ENCODE assay signal across 17 cellular contexts in genomic region chr11:126893796-126894195, GRCh38.
DNase-seq lines count a peak whose midpoint lies in the region; ATAC-seq and TF ChIP-seq lines count a peak whose summit lies in the region.
"Had no signal": no experiment of that assay in that cellular context is flagged by ENCODE, and none has a peak within 500 bp of the region (broad histone marks: within the 10 kb centered on the region; RNA-seq: fewer than 3 reads in every experiment).

No MANE protein-coding gene starts in this region.

- ATAC-seq in activated T-cell treated with anti-CD3 and anti-CD28 coated beads, Interleukin-2, amount 50 U/mL, for 72 hours (replicated peaks in 1 of 2) = peak; percentile 36 to 43
- ATAC-seq in HG03457 (IDR thresholded peaks at IDR 0.05; ENCODE audit: unreplicated experiment) = no peak
- ATAC-seq: GM23338, PC-3 had no signal

- peaks cover 9% of the 10 kb centered on the region for H3K4me1 Mint-ChIP-seq in activated T-cell treated with anti-CD3 and anti-CD28 coated beads, Interleukin-2, amount 50 U/mL, for 72 hours (ENCODE audit: low read depth)
- H3K4me1 Mint-ChIP-seq in activated T-helper 2 cell treated with anti-CD3 and anti-CD28 coated beads, Interferon-gamma antibody, Interleukin-2, Interleukin-4, amounts not matched to agents 10 μg/mL and 5 μg/mL and 100 μg/mL, durations not matched to agents 14 hours and 24 hours and 36 hours (ENCODE audit: low read depth) = peaks cover 8% of the 10 kb centered on the region

- no peak for TF ChIP-seq POLR2A in NB4 (IDR thresholded peaks at IDR 0.05; ENCODE audit: extremely low read depth, insufficient read length)

- peaks cover 17% of the 10 kb centered on the region for H3K27me3 Mint-ChIP-seq in activated T-cell treated with anti-CD3 and anti-CD28 coated beads, Interleukin-2, amount 50 U/mL, for 72 hours (ENCODE audit: low read depth)
- H3K27me3 Mint-ChIP-seq in activated T-helper 2 cell treated with anti-CD3 and anti-CD28 coated beads, Interferon-gamma antibody, Interleukin-2, Interleukin-4, amounts not matched to agents 10 μg/mL and 5 μg/mL and 100 μg/mL, durations not matched to agents 14 hours and 24 hours and 36 hours (ENCODE audit: low read depth) = no peaks in the 10 kb centered on the region

- H3K4me3 ChIP-seq in NB4 (ENCODE audit: low read depth, low read length) = no peak overlapping the region
- H3K4me3 ChIP-seq: GM23338, SK-N-MC had no signal

- no peak overlapping the region for H3K4me3 Mint-ChIP-seq in activated T-cell treated with anti-CD3 and anti-CD28 coated beads, Interleukin-2, amount 50 U/mL, for 72 hours
- H3K4me3 Mint-ChIP-seq in activated T-helper 2 cell treated with anti-CD3 and anti-CD28 coated beads, Interferon-gamma antibody, Interleukin-2, Interleukin-4, amounts not matched to agents 10 μg/mL and 5 μg/mL and 100 μg/mL, durations not matched to agents 14 hours and 24 hours and 36 hours (ENCODE audit: low read depth) = no peak overlapping the region
- H3K4me3 Mint-ChIP-seq: CD14-positive monocyte, GM23338 had no signal

- no peak for DNase-seq in activated T-cell treated with anti-CD3 and anti-CD28 coated beads, Interleukin-2, amount 50 U/mL, for 72 hours
- DNase-seq in activated T-cell treated with anti-CD3 and anti-CD28 coated beads, Interleukin-2, amount 50 U/mL, for 1 hour = no peak
- DNase-seq in NB4 (ENCODE audit: low read depth) (peak; percentile 28), HPDE6-E6E7 (ENCODE audit: extremely low spot score) (no peak), HT-29 (ENCODE audit: low spot score) (no peak)
- no peak for DNase-seq in activated T-helper 2 cell treated with anti-CD3 and anti-CD28 coated beads, Interferon-gamma antibody, Interleukin-2, Interleukin-4, amounts not matched to agents 10 μg/mL and 5 μg/mL and 100 μg/mL, durations not matched to agents 14 hours and 24 hours and 36 hours (ENCODE audit: low spot score)
- DNase-seq: GDM1, MV-4-11, NCI-H1436 treated with DMSO at 0.1 percent for 48 hours, NCI-H2081, NCI-H226, NCI-H69, PC-3 had no signal

- peaks cover 5 to 14% of the 10 kb centered on the region in 2 donors for H3K9me3 Mint-ChIP-seq in activated T-cell treated with anti-CD3 and anti-CD28 coated beads, Interleukin-2, amount 50 U/mL, for 72 hours
- H3K9me3 Mint-ChIP-seq in activated T-helper 2 cell treated with anti-CD3 and anti-CD28 coated beads, Interferon-gamma antibody, Interleukin-2, Interleukin-4, amounts not matched to agents 10 μg/mL and 5 μg/mL and 100 μg/mL, durations not matched to agents 14 hours and 24 hours and 36 hours = peaks cover 12% of the 10 kb centered on the region

- H3K27ac Mint-ChIP-seq in activated T-cell treated with anti-CD3 and anti-CD28 coated beads, Interleukin-2, amount 50 U/mL, for 72 hours = no peak overlapping the region
- H3K27ac Mint-ChIP-seq in activated T-helper 2 cell treated with anti-CD3 and anti-CD28 coated beads, Interferon-gamma antibody, Interleukin-2, Interleukin-4, amounts not matched to agents 10 μg/mL and 5 μg/mL and 100 μg/mL, durations not matched to agents 14 hours and 24 hours and 36 hours = peak overlapping the region; percentile 80
- H3K27ac Mint-ChIP-seq: GM23338 had no signal

- intact Hi-C loops in activated T-helper 2 cell treated with anti-CD3 and anti-CD28 coated beads, Interferon-gamma antibody, Interleukin-2, Interleukin-4, amounts not matched to agents 10 μg/mL and 5 μg/mL and 100 μg/mL, durations not matched to agents 14 hours and 24 hours and 36 hours (cut with micrococcal nuclease) = loop anchor here (1.0 kb wide), 1 partner anchor 24 kb away; no protein-coding TSS in a partner anchor

- TF ChIP-seq CTCF in NB4 (IDR thresholded peaks at IDR 0.05; ENCODE audit: low read depth, low read length) = no peak

- peaks cover 2 to 4% of the 10 kb centered on the region in 2 donors for H3K36me3 Mint-ChIP-seq in activated T-cell treated with anti-CD3 and anti-CD28 coated beads, Interleukin-2, amount 50 U/mL, for 72 hours (ENCODE audit: insufficient read depth in 2 of 2)
- H3K36me3 Mint-ChIP-seq in activated T-helper 2 cell treated with anti-CD3 and anti-CD28 coated beads, Interferon-gamma antibody, Interleukin-2, Interleukin-4, amounts not matched to agents 10 μg/mL and 5 μg/mL and 100 μg/mL, durations not matched to agents 14 hours and 24 hours and 36 hours (ENCODE audit: low read depth) = no peaks in the 10 kb centered on the region
- H3K36me3 Mint-ChIP-seq: CD14-positive monocyte had no signal
